Comparison of ENCODE assay signal across 8 cellular contexts in the genomic region with DNA sequence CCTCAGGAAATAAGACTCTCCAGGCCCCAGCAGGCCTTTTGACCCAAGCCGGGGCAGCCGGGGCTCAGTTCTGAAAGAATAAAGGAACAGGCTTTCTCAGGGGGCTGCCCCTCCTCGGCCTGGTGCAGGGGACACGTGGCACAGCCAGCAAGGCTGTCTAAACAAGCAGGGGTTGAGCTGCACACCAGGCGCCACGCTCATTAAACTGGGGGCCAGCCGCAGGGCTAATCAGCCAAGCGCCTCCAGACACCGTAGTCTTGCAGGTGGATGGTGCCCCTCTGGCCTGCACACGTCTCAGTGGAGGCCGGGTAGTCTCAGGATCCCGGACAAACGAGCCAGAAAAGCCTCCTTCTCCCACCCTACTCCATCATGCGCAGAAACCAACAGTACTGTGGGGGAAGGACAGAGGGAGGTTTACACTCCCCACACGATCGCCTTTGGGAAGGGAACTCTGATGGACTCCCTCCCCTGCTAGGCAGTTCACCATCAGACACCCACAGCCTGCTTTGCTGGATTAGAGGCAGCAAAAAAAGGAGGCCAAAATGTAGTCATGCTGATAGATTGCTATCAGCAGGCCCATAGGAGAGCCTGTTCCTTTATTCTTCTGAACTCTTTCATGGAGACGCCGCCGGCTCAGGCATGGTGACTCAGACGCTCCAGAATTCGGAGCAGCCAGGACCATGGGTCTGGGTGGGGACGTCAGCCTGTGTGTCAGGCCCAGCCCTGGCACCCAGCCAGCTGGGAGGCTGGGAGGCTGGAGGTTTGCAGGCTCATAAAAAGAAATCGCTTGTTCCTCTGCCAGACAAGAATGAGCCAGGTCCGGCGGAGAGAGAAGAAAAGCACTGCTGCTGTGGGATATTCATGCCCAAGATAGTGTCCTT.
DNase-seq lines count a peak whose midpoint lies in the region; ATAC-seq and TF ChIP-seq lines count a peak whose summit lies in the region.

No MANE protein-coding gene starts in this region.

- POLR2A ChIA-PET in PC-3 (lab: Charles Lee; ENCODE audit: unreplicated experiment): no interaction called here

- H3K4me1 ChIP-seq in PC-3 (ENCODE audit: insufficient read depth, low read length) (peaks cover 25% of the 10 kb centered on the region), esophagus squamous epithelium (peaks cover 0 to 36% (median 9%) of the 10 kb centered on the region in 3 donors)

- H3K9me3 ChIP-seq in PC-3 (ENCODE audit: low read length) (no peaks in the 10 kb centered on the region), esophagus squamous epithelium (no peaks in the 10 kb centered on the region)

- DNase-seq in GOT3 (lab: John Stamatoyannopoulos, UW): peak; percentile 74
- DNase-seq in PC-3: peak; percentile 97
- no peak for DNase-seq in esophagus squamous epithelium (lab: John Stamatoyannopoulos, UW)
- peak; percentile 85 for DNase-seq in non-pigmented ciliary epithelial cell (ENCODE audit: low read depth)
- no peak for DNase-seq in OCI-M2 (lab: John Stamatoyannopoulos, UW; ENCODE audit: unreplicated experiment)

- intact Hi-C loops in PC-3 (cut with micrococcal nuclease): no loop called here
- intact Hi-C loops in esophagus squamous epithelium (cut with DNase I): no loop called here

- peak overlapping the region; percentile 79 for H3K4me2 ChIP-seq in PC-3 (ENCODE audit: low read length)

- BruUV-seq in PC-3 (replicated peaks; lab: Mats Ljungman, UMichigan): no TSS peak

- ATAC-seq in PC-3: peak; percentile 95
- ATAC-seq in GM21367 (IDR thresholded peaks at IDR 0.05; ENCODE audit: unreplicated experiment): no peak
- no peak for ATAC-seq in HG03025 (IDR thresholded peaks at IDR 0.05; ENCODE audit: low FRiP score, unreplicated experiment)
- no peak for ATAC-seq in HG03280 (IDR thresholded peaks at IDR 0.05; ENCODE audit: unreplicated experiment)

- CTCF ChIA-PET in PC-3 (lab: Charles Lee): no interaction called here

- H3K27ac ChIP-seq in PC-3 (ENCODE audit: low read length) (peak overlapping the region; percentile 49), esophagus squamous epithelium (peak overlapping the region; percentile 16 to 83 (median 52))

- no peaks in the 10 kb centered on the region for H3F3A ChIP-seq in PC-3 (ENCODE audit: low read length, unreplicated experiment)

- peak overlapping the region; percentile 47 for H3K4me3 ChIP-seq in PC-3 (ENCODE audit: low read length)
- H3K4me3 ChIP-seq in esophagus squamous epithelium: no peak overlapping the region

- no peaks in the 10 kb centered on the region for H3K36me3 ChIP-seq in PC-3 (ENCODE audit: low read depth, low read length)
- H3K36me3 ChIP-seq in esophagus squamous epithelium: no peaks in the 10 kb centered on the region

- H4K20me1 ChIP-seq in PC-3 (ENCODE audit: low read length): no peaks in the 10 kb centered on the region

- no peaks in the 10 kb centered on the region for H3K9me2 ChIP-seq in PC-3 (replicated peaks; ENCODE audit: low read length)

- no peak for TF ChIP-seq CTCF in PC-3 (conservative IDR thresholded peaks at IDR 0.05; ENCODE audit: low read depth, low read length)
- no peak for TF ChIP-seq CTCF in esophagus squamous epithelium (IDR thresholded peaks at IDR 0.05)

- no peak for TF ChIP-seq POLR2A in esophagus squamous epithelium (IDR thresholded peaks at IDR 0.05)

- 44 to 91% methylated on average over 2 to 8 of the region's 25 CpGs for whole genome bisulfite sequencing in esophagus squamous epithelium, 2 donors

- 0 out of 2 replicates have a peak overlapping the region, but pooled peaks have one; percentile 11 for H2AFZ ChIP-seq in PC-3 (ENCODE audit: low read length)

- no peak overlapping the region for H3K9ac ChIP-seq in PC-3 (ENCODE audit: low read length)

- no peaks in the 10 kb centered on the region for H3K79me2 ChIP-seq in PC-3 (ENCODE audit: low read length)

- H3K27me3 ChIP-seq in PC-3 (ENCODE audit: low read length): no peaks in the 10 kb centered on the region
- H3K27me3 ChIP-seq in esophagus squamous epithelium: no peaks in the 10 kb centered on the region

Comparison
In these comparisons a context has a peak if more than half of its experiments do, and no peak if none do; other contexts are left out.
1. DNase-seq: peak in GOT3 (single experiment), PC-3 (single experiment) and non-pigmented ciliary epithelial cell (single experiment); none in esophagus squamous epithelium (single experiment) and OCI-M2 (single experiment).